ENCODE assay signal across 17 cellular contexts in genomic region chr14:92737206-92737605, GRCh38. TPM values are rescaled to one million over a fixed set of nuclear protein-coding genes. Genes with fewer than 3 reads are reported as not detected.
DNase-seq lines count a peak whose midpoint lies in the region; ATAC-seq and TF ChIP-seq lines count a peak whose summit lies in the region.
"Had no signal": no experiment of that assay in that cellular context is flagged by ENCODE, and none has a peak within 500 bp of the region (broad histone marks: within the 10 kb centered on the region; RNA-seq: fewer than 3 reads in every experiment).

No MANE protein-coding gene starts in this region.

- no peak overlapping the region for H3K27ac Mint-ChIP-seq in activated CD4-positive, alpha-beta T cell treated with anti-CD3 and anti-CD28 coated beads for 36 hours
- H3K27ac Mint-ChIP-seq in chondrocyte (ENCODE audit: unreplicated experiment), result peak overlapping the region; percentile 61
- peak overlapping the region; percentile 5 for H3K27ac Mint-ChIP-seq in stimulated activated memory B cell treated with anti-CD40 and anti-IgM and Interleukin-4, amounts not matched to agents 10 μg/mL and 1 μg/mL and 100 μg/mL, for 72 hours
- H3K27ac Mint-ChIP-seq: activated T-cell treated with anti-CD3 and anti-CD28 coated beads, Interleukin-2, amount 50 U/mL, for 24 hours had no signal

- H3K4me1 ChIP-seq in esophagus muscularis mucosa, result no peaks in the 10 kb centered on the region
- H3K4me1 ChIP-seq: pancreas had no signal

- no peak for TF ChIP-seq POLR2A in esophagus muscularis mucosa (IDR thresholded peaks at IDR 0.05; ENCODE audit: low read depth)

- peaks cover 4% of the 10 kb centered on the region for H3K36me3 Mint-ChIP-seq in activated CD4-positive, alpha-beta T cell treated with anti-CD3 and anti-CD28 coated beads for 36 hours (ENCODE audit: low read depth)
- H3K36me3 Mint-ChIP-seq in chondrocyte (ENCODE audit: low read depth), result peaks cover 13% of the 10 kb centered on the region
- peaks cover 15% of the 10 kb centered on the region for H3K36me3 Mint-ChIP-seq in stimulated activated memory B cell treated with anti-CD40 and anti-IgM and Interleukin-4, amounts not matched to agents 10 μg/mL and 1 μg/mL and 100 μg/mL, for 72 hours

- H3K4me1 Mint-ChIP-seq in activated CD4-positive, alpha-beta T cell treated with anti-CD3 and anti-CD28 coated beads for 36 hours, result peaks cover 11% of the 10 kb centered on the region
- peaks cover 19% of the 10 kb centered on the region for H3K4me1 Mint-ChIP-seq in chondrocyte (ENCODE audit: low read depth)
- peaks cover 17% of the 10 kb centered on the region for H3K4me1 Mint-ChIP-seq in stimulated activated memory B cell treated with anti-CD40 and anti-IgM and Interleukin-4, amounts not matched to agents 10 μg/mL and 1 μg/mL and 100 μg/mL, for 72 hours

- TF ChIP-seq EP300 in esophagus muscularis mucosa (IDR thresholded peaks at IDR 0.05), result no peak

- no peaks in the 10 kb centered on the region for H3K9me3 Mint-ChIP-seq in activated CD4-positive, alpha-beta T cell treated with anti-CD3 and anti-CD28 coated beads for 36 hours (ENCODE audit: low read depth)
- peaks cover 3% of the 10 kb centered on the region for H3K9me3 Mint-ChIP-seq in chondrocyte (ENCODE audit: low read depth)
- H3K9me3 Mint-ChIP-seq in stimulated activated memory B cell treated with anti-CD40 and anti-IgM and Interleukin-4, amounts not matched to agents 10 μg/mL and 1 μg/mL and 100 μg/mL, for 72 hours, result no peaks in the 10 kb centered on the region
- H3K9me3 Mint-ChIP-seq: activated T-cell treated with anti-CD3 and anti-CD28 coated beads, Interleukin-2, amount 50 U/mL, for 24 hours had no signal

- H3K36me3 ChIP-seq in esophagus muscularis mucosa, result peaks cover 5 to 29% (median 24%) of the 10 kb centered on the region in 4 donors
- H3K36me3 ChIP-seq: MG63, pancreas had no signal

- H3K4me3 Mint-ChIP-seq in activated CD4-positive, alpha-beta T cell treated with anti-CD3 and anti-CD28 coated beads for 36 hours, result no peak overlapping the region
- H3K4me3 Mint-ChIP-seq in chondrocyte (ENCODE audit: unreplicated experiment), result no peak overlapping the region
- H3K4me3 Mint-ChIP-seq in stimulated activated memory B cell treated with anti-CD40 and anti-IgM and Interleukin-4, amounts not matched to agents 10 μg/mL and 1 μg/mL and 100 μg/mL, for 72 hours, result no peak overlapping the region
- H3K4me3 Mint-ChIP-seq: activated T-cell treated with anti-CD3 and anti-CD28 coated beads, Interleukin-2, amount 50 U/mL, for 24 hours had no signal

- H3K27ac ChIP-seq in esophagus muscularis mucosa (replicated peaks in 1 of 4), result no peak overlapping the region
- H3K27ac ChIP-seq: pancreas had no signal

- no peaks in the 10 kb centered on the region for H3K27me3 ChIP-seq in esophagus muscularis mucosa
- H3K27me3 ChIP-seq: MG63, pancreas had no signal

- POLR2A ChIA-PET in activated CD4-positive, alpha-beta T cell treated with anti-CD3 and anti-CD28 coated beads for 36 hours (lab: Charles Lee), result no interaction called here

- WGBS in esophagus muscularis mucosa, result 75% methylated on average over 4 of the region's 4 CpGs

- intact Hi-C loops in activated CD4-positive, alpha-beta T cell treated with anti-CD3 and anti-CD28 coated beads for 36 hours (cut with DNase I, micrococcal nuclease), result no loop called here
- intact Hi-C loops in esophagus muscularis mucosa (cut with DNase I), result no loop called here

- no peak for DNase-seq in activated CD4-positive, alpha-beta T cell treated with anti-CD3 and anti-CD28 coated beads for 36 hours
- DNase-seq in activated CD4-positive, alpha-beta T cell treated with anti-CD3 and anti-CD28 coated beads for 48 hours, result no peak
- DNase-seq in Jurkat, Clone E6-1 (ENCODE audit: low read depth, low spot score), result peak; percentile 66
- DNase-seq in chondrocyte (ENCODE audit: low spot score) (no peak), esophagus muscularis mucosa (ENCODE audit: extremely low spot score) (no peak), GM03348 (ENCODE audit: low spot score) (no peak)
- DNase-seq in stimulated activated CD4-positive, alpha-beta T cell treated with anti-CD3 and anti-CD28 coated beads, Interleukin-1b, Interleukin-23, amount 100 ng/mL, for 48 hours, result no peak
- DNase-seq: activated CD4-positive, alpha-beta T cell treated with anti-CD3 and anti-CD28 coated beads for 1 hour; activated T-cell treated with anti-CD3 and anti-CD28 coated beads, Interleukin-2, amount 50 U/mL, for 24 hours; amygdala; MG63; NCI-H2029 treated with DMSO at 0.1 percent for 48 hours; NCI-H526 treated with DMSO at 0.1 percent for 48 hours; pancreas had no signal

- H3K27me3 Mint-ChIP-seq in activated CD4-positive, alpha-beta T cell treated with anti-CD3 and anti-CD28 coated beads for 36 hours, result peaks cover 2% of the 10 kb centered on the region
- no peaks in the 10 kb centered on the region for H3K27me3 Mint-ChIP-seq in chondrocyte (ENCODE audit: low read depth)
- H3K27me3 Mint-ChIP-seq in stimulated activated memory B cell treated with anti-CD40 and anti-IgM and Interleukin-4, amounts not matched to agents 10 μg/mL and 1 μg/mL and 100 μg/mL, for 72 hours, result no peaks in the 10 kb centered on the region
- H3K27me3 Mint-ChIP-seq: activated T-cell treated with anti-CD3 and anti-CD28 coated beads, Interleukin-2, amount 50 U/mL, for 24 hours had no signal

- CTCF ChIA-PET in activated CD4-positive, alpha-beta T cell treated with anti-CD3 and anti-CD28 coated beads for 36 hours (lab: Charles Lee), result no interaction called here

- no peak for TF ChIP-seq CTCF in chondrocyte (IDR thresholded peaks at IDR 0.05)
- TF ChIP-seq CTCF in esophagus muscularis mucosa (IDR thresholded peaks at IDR 0.05), result no peak

- no peaks in the 10 kb centered on the region for H3K9me3 ChIP-seq in esophagus muscularis mucosa
- H3K9me3 ChIP-seq: MG63, pancreas had no signal

- peak; percentile 42 for ATAC-seq in activated CD4-positive, alpha-beta T cell treated with anti-CD3 and anti-CD28 coated beads for 36 hours
- no peak for ATAC-seq in stimulated activated memory B cell treated with anti-CD40 and anti-IgM and Interleukin-4, amounts not matched to agents 10 μg/mL and 1 μg/mL and 100 μg/mL, for 72 hours
- ATAC-seq: pancreas had no signal

- H3K4me3 ChIP-seq in Jurkat, Clone E6-1 (ENCODE audit: low read length), result peak overlapping the region; percentile 1; the same call in 1 of the 2 replicates
- H3K4me3 ChIP-seq in esophagus muscularis mucosa, result no peak overlapping the region
- H3K4me3 ChIP-seq: coronary artery, MG63, pancreas, smooth muscle cell had no signal

RNA-seq across cellular contexts. Expression of gene LGMN, which starts 11.2 kb away (rescaled TPM):
- 1 to 10 TPM; 3.2 to 5.6 TPM for total RNA-seq in activated CD4-positive, alpha-beta T cell treated with anti-CD3 and anti-CD28 coated beads for 36 hours
- polyA plus RNA-seq in Jurkat, Clone E6-1 (2012; ENCODE audit: insufficient read depth, insufficient read length), result 52.8 TPM
- total RNA-seq in chondrocyte (72.2 to 134 TPM (median 130 TPM) in 3 replicates), esophagus muscularis mucosa (100 to 1,000 TPM in 1 of 4 donors, 10 to 100 TPM in 3; 64.2 to 110 (median 71.5) TPM)

RNA-seq across cellular contexts. Expression of gene GOLGA5, which starts 56.9 kb away (rescaled TPM):
- 10 to 100 TPM; 20.3 to 23.5 TPM for total RNA-seq in activated CD4-positive, alpha-beta T cell treated with anti-CD3 and anti-CD28 coated beads for 36 hours
- 19.4 TPM for polyA plus RNA-seq in Jurkat, Clone E6-1 (2012; ENCODE audit: insufficient read depth, insufficient read length)
- total RNA-seq in chondrocyte, result 51.9 to 60.8 TPM (median 52.9 TPM) in 3 replicates
- 10 to 100 TPM; 33.0 to 35.4 (median 34.3) TPM for total RNA-seq in esophagus muscularis mucosa

Comparison
In these comparisons a context has a peak if more than half of its experiments do, and no peak if none do; other contexts are left out.
1. RNA of gene LGMN, which starts 11.2 kb away (total RNA-seq): 72.2 to 134 TPM in chondrocyte and 64.2 to 110 TPM in esophagus muscularis mucosa; 3.2 to 5.6 TPM in activated CD4-positive, alpha-beta T cell treated with anti-CD3 and anti-CD28 coated beads for 36 hours; every median in the first group is over 4 times any median in the second.